21 cellular contexts compared by ENCODE assay signal in genomic region chr7:33824911-33825459, GRCh38.
"Had no signal": no experiment of that assay in that cellular context is flagged by ENCODE, and none has a peak within 500 bp of the region (broad histone marks: within the 10 kb centered on the region; RNA-seq: fewer than 3 reads in every experiment).

No MANE protein-coding gene starts in this region.

- DNase-seq: activated CD4-positive, alpha-beta memory T cell treated with anti-CD3 and anti-CD28 coated beads, Interleukin-2, amount 10 ng/mL, durations not matched to agents 7 days and 5 days; activated CD4-positive, alpha-beta T cell treated with anti-CD3 and anti-CD28 coated beads for 48 hours; activated CD8-positive, alpha-beta memory T cell treated with anti-CD3 and anti-CD28 coated beads, Interleukin-2, amount 10 ng/mL, durations not matched to agents 7 days and 5 days; activated naive CD4-positive, alpha-beta T cell; activated naive CD8-positive, alpha-beta T cell treated with anti-CD3 and anti-CD28 coated beads for 36 hours; amniotic stem cell; cortex of kidney; erythroblast; left cardiac atrium; natural killer cell; posterior cingulate gyrus; stimulated activated CD4-positive, alpha-beta T cell treated with anti-CD3 and anti-CD28 coated beads, Interleukin-12 subunit alpha, Interleukin-12 subunit beta, amount 100 ng/mL, for 4 hours; stimulated activated CD4-positive, alpha-beta T cell treated with anti-CD3 and anti-CD28 coated beads, Interleukin-1b, Interleukin-23, amount 100 ng/mL, for 48 hours; stimulated activated CD8-positive, alpha-beta memory T cell treated with anti-CD3 and anti-CD28 coated beads, Interleukin-4, amount 100 ng/mL, for 48 hours; stimulated activated naive CD4-positive, alpha-beta T cell treated with Interleukin-2 at 50 U/mL for 16 hours; uterus had no signal

- H3K4me1 Mint-ChIP-seq: activated CD4-positive, alpha-beta memory T cell treated with anti-CD3 and anti-CD28 coated beads, Interleukin-2, amount 10 ng/mL, durations not matched to agents 7 days and 5 days; activated CD8-positive, alpha-beta memory T cell treated with anti-CD3 and anti-CD28 coated beads, Interleukin-2, amount 10 ng/mL, durations not matched to agents 7 days and 5 days; activated naive CD8-positive, alpha-beta T cell treated with anti-CD3 and anti-CD28 coated beads for 36 hours; brain; central memory CD8-positive, alpha-beta T cell; natural killer cell; WTC11 had no signal

- H3K27ac ChIP-seq: tibial nerve, uterus had no signal

- H3K27ac Mint-ChIP-seq: activated CD4-positive, alpha-beta memory T cell treated with anti-CD3 and anti-CD28 coated beads, Interleukin-2, amount 10 ng/mL, durations not matched to agents 7 days and 5 days; activated CD8-positive, alpha-beta memory T cell treated with anti-CD3 and anti-CD28 coated beads, Interleukin-2, amount 10 ng/mL, durations not matched to agents 7 days and 5 days; activated naive CD8-positive, alpha-beta T cell treated with anti-CD3 and anti-CD28 coated beads for 36 hours; brain; natural killer cell; T-helper 2 cell treated with Interferon-gamma antibody and Interleukin-4, amounts not matched to agents 5 μg/mL and 100 μg/mL, for 36 hours; WTC11 had no signal

- H3K4me3 ChIP-seq: tibial nerve, uterus had no signal

- ATAC-seq: activated CD8-positive, alpha-beta memory T cell treated with anti-CD3 and anti-CD28 coated beads, Interleukin-2, amount 10 ng/mL, durations not matched to agents 7 days and 5 days; WTC11 had no signal

- H3K27me3 Mint-ChIP-seq: activated CD4-positive, alpha-beta memory T cell treated with anti-CD3 and anti-CD28 coated beads, Interleukin-2, amount 10 ng/mL, durations not matched to agents 7 days and 5 days; activated naive CD8-positive, alpha-beta T cell treated with anti-CD3 and anti-CD28 coated beads for 36 hours; central memory CD8-positive, alpha-beta T cell had no signal

- H3K36me3 ChIP-seq: tibial nerve, uterus had no signal

- H3K27me3 ChIP-seq: tibial nerve, uterus had no signal

- H3K36me3 Mint-ChIP-seq: activated CD8-positive, alpha-beta memory T cell treated with anti-CD3 and anti-CD28 coated beads, Interleukin-2, amount 10 ng/mL, durations not matched to agents 7 days and 5 days; activated naive CD8-positive, alpha-beta T cell treated with anti-CD3 and anti-CD28 coated beads for 36 hours; brain had no signal

- H3K9me3 ChIP-seq: uterus had no signal

- H3K9me3 Mint-ChIP-seq: activated CD4-positive, alpha-beta memory T cell treated with anti-CD3 and anti-CD28 coated beads, Interleukin-2, amount 10 ng/mL, durations not matched to agents 7 days and 5 days; T-helper 2 cell treated with Interferon-gamma antibody and Interleukin-4, amounts not matched to agents 5 μg/mL and 100 μg/mL, for 36 hours had no signal

- H3K4me1 ChIP-seq: uterus had no signal

- H3K4me3 Mint-ChIP-seq: activated CD4-positive, alpha-beta memory T cell treated with anti-CD3 and anti-CD28 coated beads, Interleukin-2, amount 10 ng/mL, durations not matched to agents 7 days and 5 days; activated CD8-positive, alpha-beta memory T cell treated with anti-CD3 and anti-CD28 coated beads, Interleukin-2, amount 10 ng/mL, durations not matched to agents 7 days and 5 days; activated naive CD8-positive, alpha-beta T cell treated with anti-CD3 and anti-CD28 coated beads for 36 hours; brain; central memory CD8-positive, alpha-beta T cell; natural killer cell; T-helper 2 cell treated with Interferon-gamma antibody and Interleukin-4, amounts not matched to agents 5 μg/mL and 100 μg/mL, for 36 hours; WTC11 had no signal
